In genomic region chr19:28403698-28404099, GRCh38 we compare ENCODE assay signal across 2 cellular contexts.
TF ChIP-seq lines count a peak whose summit lies in the region.

No MANE protein-coding gene starts in this region.

TF ChIP-seq in HEK293, 187 proteins besides CTCF, POLR2A, EP300 and RAD21 (continued from another document):
- TF ChIP-seq PATZ1 (tag by site-specific recombination; IDR thresholded peaks at IDR 0.05) = no peak
- TF ChIP-seq ZNF701 (tag by site-specific recombination; IDR thresholded peaks at IDR 0.05) = 0 out of 2 replicates have a peak, but pooled peaks have one; percentile 65
- TF ChIP-seq GLIS2 (tag by site-specific recombination; IDR thresholded peaks at IDR 0.05) = 0 out of 2 replicates have a peak, but pooled peaks have one; percentile 21
- peak; percentile 88 for TF ChIP-seq GLIS1 (tag by site-specific recombination; IDR thresholded peaks at IDR 0.05)
- TF ChIP-seq TRIM28 (IDR thresholded peaks at IDR 0.05; ENCODE audit: borderline replicate concordance, low read length) = no peak
- no peak for TF ChIP-seq ZNF544 (tag by site-specific recombination; IDR thresholded peaks at IDR 0.05)
- no peak for TF ChIP-seq ZNF48 (tag by site-specific recombination; IDR thresholded peaks at IDR 0.05)
- 0 out of 2 replicates have a peak, but pooled peaks have one; percentile 4 for TF ChIP-seq ZNF211 (tag by site-specific recombination; IDR thresholded peaks at IDR 0.05; ENCODE audit: low read depth)
- peak; percentile 29; the same call in 1 of the 2 replicates for TF ChIP-seq ZNF157 (tag by site-specific recombination; IDR thresholded peaks at IDR 0.05)
TF ChIP-seq in HEK293: peak in this region for 6.

TF ChIP-seq in K562, 482 proteins besides CTCF, POLR2A, EP300 and RAD21 (continued from another document):
- no peak for TF ChIP-seq TRIM25 (IDR thresholded peaks at IDR 0.05; ENCODE audit: borderline replicate concordance)
- TF ChIP-seq TSHZ1 (CRISPR knock-in tag; IDR thresholded peaks at IDR 0.05) = no peak
- TF ChIP-seq ZBTB40 (IDR thresholded peaks at IDR 0.05) = no peak
- no peak for TF ChIP-seq ZBTB40 (CRISPR knock-in tag; IDR thresholded peaks at IDR 0.05)
- peak; percentile 54 for TF ChIP-seq GABPA (tag; conservative IDR thresholded peaks at IDR 0.05; ENCODE audit: low read depth)
- TF ChIP-seq TCFL5 (CRISPR knock-in tag; conservative IDR thresholded peaks at IDR 0.05) = no peak
- TF ChIP-seq PTTG1 (tag; IDR thresholded peaks at IDR 0.05; ENCODE audit: low read depth) = no peak
- TF ChIP-seq DMBX1 (CRISPR knock-in tag; IDR thresholded peaks at IDR 0.05; ENCODE audit: borderline replicate concordance) = peak; percentile 74; the same call in 1 of the 2 replicates
- TF ChIP-seq STAT5A (IDR thresholded peaks at IDR 0.05; ENCODE audit: borderline replicate concordance, low read length) = no peak
- no peak for TF ChIP-seq E2F6 (IDR thresholded peaks at IDR 0.05; ENCODE audit: borderline replicate concordance in 1 of 2, extremely low read depth in 1 of 2, insufficient read depth in 1 of 2, insufficient read length in 1 of 2, low read depth in 1 of 2, low read length in 1 of 2, poor library complexity in 1 of 2, severe bottlenecking in 1 of 2)
- TF ChIP-seq ATF4 (CRISPR knock-in tag; IDR thresholded peaks at IDR 0.05) = peak; percentile 76
- 0 out of 2 replicates have a peak, but pooled peaks have one; percentile 38 for TF ChIP-seq ZSCAN32 (CRISPR knock-in tag; IDR thresholded peaks at IDR 0.05)
- TF ChIP-seq ZC3H11A (IDR thresholded peaks at IDR 0.05; ENCODE audit: low read depth, low read length) = no peak
- TF ChIP-seq ATF3 (IDR thresholded peaks at IDR 0.05) = peak; percentile 44; the same call in 1 of the 2 replicates
- no peak for TF ChIP-seq ATF3 (CRISPR knock-in tag; conservative IDR thresholded peaks at IDR 0.05)
- no peak for TF ChIP-seq ZNF24 (IDR thresholded peaks at IDR 0.05)
- TF ChIP-seq HCFC1 (IDR thresholded peaks at IDR 0.05; ENCODE audit: low read depth, low read length) = no peak
- no peak for TF ChIP-seq RAD51 (IDR thresholded peaks at IDR 0.05; ENCODE audit: borderline replicate concordance, low read depth)
- TF ChIP-seq ZNF311 (CRISPR knock-in tag; IDR thresholded peaks at IDR 0.05) = peak; percentile 43; the same call in 1 of the 2 replicates
- no peak for TF ChIP-seq ZZZ3 (IDR thresholded peaks at IDR 0.05)
- no peak for TF ChIP-seq NFRKB (IDR thresholded peaks at IDR 0.05; ENCODE audit: low read depth)
- TF ChIP-seq ZNF175 (CRISPR knock-in tag; IDR thresholded peaks at IDR 0.05; ENCODE audit: low read depth) = 0 out of 2 replicates have a peak, but pooled peaks have one; percentile 56
- no peak for TF ChIP-seq PTRF (tag; IDR thresholded peaks at IDR 0.05)
